ENCODE assay signal across 25 cellular contexts in the genomic region with DNA sequence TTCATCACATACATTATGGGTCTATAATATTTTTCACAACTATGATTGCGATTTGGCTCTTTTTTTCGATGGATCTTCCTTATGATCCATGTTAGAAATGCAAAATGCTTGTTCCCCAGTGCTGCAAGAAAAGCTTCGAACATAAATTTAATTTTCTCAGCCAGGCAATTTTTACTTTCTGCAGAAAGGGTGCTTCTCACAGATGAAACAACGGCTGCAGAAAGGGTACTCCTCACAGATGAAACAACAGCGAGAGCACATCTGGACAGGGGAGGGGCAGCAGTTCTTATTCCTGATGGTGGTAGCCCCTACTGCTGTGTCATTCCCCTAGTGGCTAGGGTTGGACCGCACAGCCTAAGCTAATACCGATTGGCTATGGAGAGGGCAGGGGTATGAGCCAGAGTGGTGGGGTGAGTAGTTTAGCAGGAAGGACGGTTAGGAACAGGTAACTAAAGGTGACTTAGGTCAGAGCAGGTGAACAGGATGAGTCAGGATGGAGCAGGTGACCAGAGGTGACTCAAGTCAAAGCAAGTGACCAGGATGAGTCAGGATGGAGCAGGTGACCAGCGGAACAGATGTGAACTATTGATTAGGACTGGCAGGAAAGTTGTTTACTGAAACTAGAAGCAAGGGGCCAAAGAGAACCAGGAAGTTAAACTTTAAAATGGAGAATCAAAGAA. TPM values are rescaled to one million over a fixed set of nuclear protein-coding genes. Genes with fewer than 3 reads are reported as not detected.
"Had no signal": no experiment of that assay in that cellular context is flagged by ENCODE, and none has a peak within 500 bp of the region (broad histone marks: within the 10 kb centered on the region; RNA-seq: fewer than 3 reads in every experiment).

No MANE protein-coding gene starts in this region.

- FAIRE-seq: astrocyte, colon, kidney had no signal

- H3K4me3 ChIP-seq: heart left ventricle, left lung, lung, spleen, testis had no signal

- H3K4me1 ChIP-seq: heart left ventricle, left lung, testis had no signal

- H3K4me1 Mint-ChIP-seq: endodermal cell, natural killer cell had no signal

- H3K9me3 ChIP-seq: testis had no signal

- H3K27ac ChIP-seq: heart left ventricle, left lung, spleen, testis had no signal

- H3K36me3 ChIP-seq: heart left ventricle, left lung, spleen had no signal

- H3K4me3 Mint-ChIP-seq: activated CD4-positive, alpha-beta T cell treated with anti-CD3 and anti-CD28 coated beads, Interleukin-2, amount 10 ng/mL, durations not matched to agents 7 days and 5 days; activated naive CD8-positive, alpha-beta T cell treated with anti-CD3 and anti-CD28 coated beads for 36 hours; endodermal cell; natural killer cell; T-helper 17 cell; type B pancreatic cell had no signal

- DNase-seq: activated CD4-positive, alpha-beta T cell treated with anti-CD3 and anti-CD28 coated beads, Interleukin-2, amount 10 ng/mL, durations not matched to agents 7 days and 5 days; activated CD8-positive, alpha-beta memory T cell treated with anti-CD3 and anti-CD28 coated beads for 24 hours; activated CD8-positive, alpha-beta memory T cell treated with anti-CD3 and anti-CD28 coated beads, Interleukin-2, amount 50 U/mL, for 4 hours; activated naive CD4-positive, alpha-beta T cell treated with Interleukin-2 at 50 U/mL for 16 hours; activated naive CD8-positive, alpha-beta T cell treated with anti-CD3 and anti-CD28 coated beads for 36 hours; activated T-cell treated with anti-CD3 and anti-CD28 coated beads, Interleukin-2, amount 50 U/mL, for 48 hours; central memory CD4-positive, alpha-beta T cell; endodermal cell; heart left ventricle; kidney; left lung; midbrain; natural killer cell; spleen; stimulated activated CD4-positive, alpha-beta T cell treated with anti-CD3 and anti-CD28 coated beads, Interleukin-4, amount 100 ng/mL, for 1 hour; stimulated activated naive CD4-positive, alpha-beta T cell; T-helper 17 cell; testis had no signal

- H3K27me3 ChIP-seq: left lung, spleen, testis had no signal

- ATAC-seq: heart left ventricle, left lung, natural killer cell, T-helper 17 cell had no signal

- H3K27me3 Mint-ChIP-seq: activated naive CD8-positive, alpha-beta T cell treated with anti-CD3 and anti-CD28 coated beads for 36 hours; T-helper 17 cell had no signal

- H3K27ac Mint-ChIP-seq: activated CD4-positive, alpha-beta T cell treated with anti-CD3 and anti-CD28 coated beads, Interleukin-2, amount 10 ng/mL, durations not matched to agents 7 days and 5 days; activated naive CD8-positive, alpha-beta T cell treated with anti-CD3 and anti-CD28 coated beads for 36 hours; endodermal cell; natural killer cell; progenitor cell of endocrine pancreas; T-helper 17 cell; type B pancreatic cell had no signal

- H3K36me3 Mint-ChIP-seq: type B pancreatic cell had no signal

RNA-seq across cellular contexts. Expression of a gene that starts 13.4 kb away (rescaled TPM):
- total RNA-seq: activated CD4-positive, alpha-beta T cell treated with anti-CD3 and anti-CD28 coated beads, Interleukin-2, amount 10 ng/mL, durations not matched to agents 7 days and 5 days; activated naive CD8-positive, alpha-beta T cell treated with anti-CD3 and anti-CD28 coated beads for 36 hours; astrocyte; endodermal cell; fibroblast of villous mesenchyme; heart left ventricle; kidney; osteoblast; progenitor cell of endocrine pancreas; testis had no signal

RNA-seq across cellular contexts. Expression of a gene that starts 13.8 kb away (rescaled TPM):
- total RNA-seq: astrocyte, endodermal cell, fibroblast of villous mesenchyme, osteoblast, progenitor cell of endocrine pancreas had no signal

RNA-seq across cellular contexts. Expression of a gene that starts 51.8 kb away (rescaled TPM):
- total RNA-seq: activated CD4-positive, alpha-beta T cell treated with anti-CD3 and anti-CD28 coated beads, Interleukin-2, amount 10 ng/mL, durations not matched to agents 7 days and 5 days; activated naive CD8-positive, alpha-beta T cell treated with anti-CD3 and anti-CD28 coated beads for 36 hours; astrocyte; endodermal cell; fibroblast of villous mesenchyme; natural killer cell; progenitor cell of endocrine pancreas; T-helper 17 cell had no signal
